In the genomic region with DNA sequence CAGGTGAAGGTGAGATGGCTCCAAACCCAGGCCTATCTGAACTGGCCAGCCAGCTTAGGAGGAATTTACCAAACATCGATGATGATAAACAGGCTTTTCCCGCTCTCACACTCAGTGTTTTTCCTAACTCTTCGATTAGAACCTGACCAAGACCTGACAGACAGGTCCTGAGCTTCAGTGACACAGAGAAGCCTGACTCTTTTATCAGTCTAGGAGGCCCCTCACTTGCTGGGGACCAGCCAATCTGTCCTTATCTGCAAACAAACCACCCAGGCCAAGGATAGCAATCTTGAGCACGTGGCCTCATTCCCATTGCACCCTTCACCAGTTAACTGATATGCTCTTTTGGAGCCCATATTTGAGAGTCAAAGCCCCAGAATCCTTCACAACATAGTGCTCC, we compare ENCODE assay signal across 23 cellular contexts. TPM values are rescaled to one million over a fixed set of nuclear protein-coding genes. Genes with fewer than 3 reads are reported as not detected.
DNase-seq lines count a peak whose midpoint lies in the region; ATAC-seq and TF ChIP-seq lines count a peak whose summit lies in the region.
"Had no signal": no experiment of that assay in that cellular context is flagged by ENCODE, and none has a peak within 500 bp of the region (broad histone marks: within the 10 kb centered on the region; RNA-seq: fewer than 3 reads in every experiment).

No MANE protein-coding gene starts in this region.

- no peaks in the 10 kb centered on the region for H3F3A ChIP-seq in neural progenitor cell (ENCODE audit: low read depth)

- no peak overlapping the region for H2AFZ ChIP-seq in neural progenitor cell (replicated peaks)

- H3K9ac ChIP-seq in neural progenitor cell = no peak overlapping the region

- H3K4me1 ChIP-seq in Caco-2 (peaks cover 42% of the 10 kb centered on the region), neural progenitor cell (peaks cover 4% of the 10 kb centered on the region)

- H3K9me3 ChIP-seq in Caco-2 = no peaks in the 10 kb centered on the region
- H3K9me3 ChIP-seq in T-helper 17 cell (ENCODE audit: control insufficient read depth, low read length, poor library complexity, severe bottlenecking) = no peaks in the 10 kb centered on the region
- H3K9me3 ChIP-seq in neural progenitor cell (ENCODE audit: low read depth) = no peaks in the 10 kb centered on the region
- H3K9me3 ChIP-seq: ovary, stomach had no signal

- no TSS peak for BruUV-seq in Caco-2 (replicated peaks; lab: Mats Ljungman, UMichigan)

- POLR2A ChIA-PET in Caco-2 (lab: Charles Lee) = interaction anchor here (0.7 kb wide), 1 partner anchor 101 kb away, joined by 3 read pairs; no protein-coding TSS in a partner anchor

- CTCF ChIA-PET in Caco-2 (lab: Charles Lee) = no interaction called here

- H3K4me1 Mint-ChIP-seq in Caco-2 (ENCODE audit: low read depth, unreplicated experiment) = peaks cover 33% of the 10 kb centered on the region
- H3K4me1 Mint-ChIP-seq in T-helper 17 cell = peaks cover 20% of the 10 kb centered on the region
- peaks cover 23 to 31% of the 10 kb centered on the region in 2 donors for H3K4me1 Mint-ChIP-seq in immature natural killer cell
- peaks cover 4% of the 10 kb centered on the region for H3K4me1 Mint-ChIP-seq in neural progenitor cell

- TF ChIP-seq CTCF in Caco-2 (IDR thresholded peaks at IDR 0.05; ENCODE audit: insufficient read depth in 1 of 2, low read depth in 1 of 2, low read length in 1 of 2, severe bottlenecking in 1 of 2, unreplicated experiment in 1 of 2) (no peak), neural progenitor cell (IDR thresholded peaks at IDR 0.05) (no peak)

- no peaks in the 10 kb centered on the region for H3K27me3 ChIP-seq in Caco-2 (replicated peaks; ENCODE audit: control insufficient read depth, insufficient read depth, low read length)
- H3K27me3 ChIP-seq in neural progenitor cell = peaks cover 30% of the 10 kb centered on the region
- H3K27me3 ChIP-seq: ovary, stomach had no signal

- no peak overlapping the region for H3K27ac ChIP-seq in neural progenitor cell
- H3K27ac ChIP-seq: ovary, stomach had no signal

- no peaks in the 10 kb centered on the region for H3K27me3 Mint-ChIP-seq in Caco-2 (ENCODE audit: insufficient read depth, unreplicated experiment)
- no peaks in the 10 kb centered on the region for H3K27me3 Mint-ChIP-seq in T-helper 17 cell
- H3K27me3 Mint-ChIP-seq in immature natural killer cell (ENCODE audit: low read depth in 3 of 3) = peaks cover 8 to 12% (median 9%) of the 10 kb centered on the region in 3 donors
- peaks cover 11% of the 10 kb centered on the region for H3K27me3 Mint-ChIP-seq in neural progenitor cell (ENCODE audit: insufficient read depth, low read depth)
- H3K27me3 Mint-ChIP-seq: activated CD4-positive, alpha-beta memory T cell treated with anti-CD3 and anti-CD28 coated beads for 36 hours had no signal

- no peak overlapping the region for H3K4me3 ChIP-seq in Caco-2 (ENCODE audit: low read depth, low read length)
- no peak overlapping the region for H3K4me3 ChIP-seq in neural progenitor cell
- H3K4me3 ChIP-seq: GM12878, ovary, stomach had no signal

- no peaks in the 10 kb centered on the region for H3K79me2 ChIP-seq in neural progenitor cell (ENCODE audit: low read depth)

- intact Hi-C loops in Caco-2 (cut with micrococcal nuclease; ENCODE audit: unreplicated experiment) = loop anchor here (5.0 to 10.0 kb wide), 2 partner anchors 135 to 437 kb away; partner anchors contain the start of gene ATAD2B

- peak overlapping the region; percentile 32 for H3K27ac Mint-ChIP-seq in Caco-2 (ENCODE audit: unreplicated experiment)
- peak overlapping the region; percentile 71 for H3K27ac Mint-ChIP-seq in T-helper 17 cell
- H3K27ac Mint-ChIP-seq in immature natural killer cell = peak overlapping the region; percentile 30 to 77 (median 52)
- no peak overlapping the region for H3K27ac Mint-ChIP-seq in neural progenitor cell
- H3K27ac Mint-ChIP-seq: activated CD4-positive, alpha-beta memory T cell treated with anti-CD3 and anti-CD28 coated beads for 36 hours; activated naive CD4-positive, alpha-beta T cell treated with anti-CD3 and anti-CD28 coated beads, Interleukin-2, amount 50 U/mL, for 72 hours had no signal

- no peaks in the 10 kb centered on the region for H4K20me1 ChIP-seq in neural progenitor cell (ENCODE audit: low read depth)

- H3K4me2 ChIP-seq in neural progenitor cell = no peak overlapping the region

- no peaks in the 10 kb centered on the region for H3K36me3 ChIP-seq in Caco-2 (ENCODE audit: control insufficient read depth, insufficient read depth, low read length)
- H3K36me3 ChIP-seq in neural progenitor cell = no peaks in the 10 kb centered on the region
- H3K36me3 ChIP-seq: ovary, stomach had no signal

- peak; percentile 79 to 83 for DNase-seq in Caco-2
- no peak for DNase-seq in T-helper 17 cell
- DNase-seq in immature natural killer cell = no peak
- no peak for DNase-seq in neural progenitor cell (ENCODE audit: low spot score)
- no peak for DNase-seq in HuH-7 (ENCODE audit: low spot score)
- no peak for DNase-seq in stimulated activated CD4-positive, alpha-beta T cell treated with anti-CD3 and anti-CD28 coated beads, Interleukin-4, amount 100 ng/mL, for 1 hour
- DNase-seq in kidney glomerular epithelial cell (lab: John Stamatoyannopoulos, UW) = no peak
- no peak for DNase-seq in NCI-H187 treated with DMSO at 0.1 percent for 48 hours (lab: John Stamatoyannopoulos, UW)
- DNase-seq: activated CD4-positive, alpha-beta memory T cell treated with anti-CD3 and anti-CD28 coated beads for 36 hours; activated T-cell treated with anti-CD3 and anti-CD28 coated beads, Interleukin-2, amount 50 U/mL, for 1 hour; AML-193; DMS 273 treated with DMSO at 0.1 percent for 48 hours; foreskin melanocyte; H7; left cardiac atrium; NCI-H1436 treated with DMSO at 0.1 percent for 48 hours; NCI-H748 treated with DMSO at 0.1 percent for 48 hours; ovary; SHP77 treated with DMSO at 0.1 percent for 48 hours; stimulated activated CD4-positive, alpha-beta T cell treated with anti-CD3 and anti-CD28 coated beads, Interleukin-1b, Interleukin-23, amount 100 ng/mL, for 48 hours; stomach had no signal

- H3K9me3 Mint-ChIP-seq in Caco-2 (ENCODE audit: unreplicated experiment) (no peaks in the 10 kb centered on the region), immature natural killer cell (no peaks in the 10 kb centered on the region), neural progenitor cell (no peaks in the 10 kb centered on the region)

- H3K36me3 Mint-ChIP-seq in Caco-2 (ENCODE audit: insufficient read depth, unreplicated experiment) = no peaks in the 10 kb centered on the region
- no peaks in the 10 kb centered on the region for H3K36me3 Mint-ChIP-seq in T-helper 17 cell (ENCODE audit: low read depth)
- H3K36me3 Mint-ChIP-seq in immature natural killer cell = no peaks in the 10 kb centered on the region
- peaks cover 4% of the 10 kb centered on the region for H3K36me3 Mint-ChIP-seq in neural progenitor cell

- H3K4me3 Mint-ChIP-seq in Caco-2 (ENCODE audit: unreplicated experiment) = peak overlapping the region; percentile 35
- H3K4me3 Mint-ChIP-seq in T-helper 17 cell = peak overlapping the region; percentile 31
- H3K4me3 Mint-ChIP-seq in immature natural killer cell = peak overlapping the region; percentile 9 to 60 (median 31)
- H3K4me3 Mint-ChIP-seq in neural progenitor cell = peak overlapping the region; percentile 68
- H3K4me3 Mint-ChIP-seq: activated CD4-positive, alpha-beta memory T cell treated with anti-CD3 and anti-CD28 coated beads for 36 hours had no signal

- ATAC-seq in T-helper 17 cell = no peak
- ATAC-seq: activated naive CD4-positive, alpha-beta T cell treated with anti-CD3 and anti-CD28 coated beads, Interleukin-2, amount 50 U/mL, for 72 hours; GM12878; left cardiac atrium had no signal

RNA-seq across cellular contexts. Expression of gene ITSN2, which starts 1.9 kb away (rescaled TPM):
- 42.8 and 49.4 TPM in 2 replicates for total RNA-seq in Caco-2 (2022)
- 10 to 100 TPM; 90.5 to 95.5 TPM for total RNA-seq in T-helper 17 cell
- 10 to 100 TPM; 33.7 to 83.8 (median 35.6) TPM for polyA plus RNA-seq in immature natural killer cell
- total RNA-seq in neural progenitor cell (ENCODE audit: low replicate concordance) = 9.0 and 10.4 TPM in 2 replicates

Comparison
In these comparisons a context has a peak if more than half of its experiments do, and no peak if none do; other contexts are left out.
1. DNase-seq: peak in Caco-2 (2 of 2); none in T-helper 17 cell (0 of 3), immature natural killer cell (0 of 3), neural progenitor cell (single experiment), HuH-7 (single experiment), stimulated activated CD4-positive, alpha-beta T cell treated with anti-CD3 and anti-CD28 coated beads, Interleukin-4, amount 100 ng/mL, for 1 hour (single experiment), kidney glomerular epithelial cell (single experiment) and NCI-H187 treated with DMSO at 0.1 percent for 48 hours (single experiment).
2. Peak in every context shown above with its lines, with median percentiles within 50 percentile points of each other: H3K4me3 Mint-ChIP-seq.